ENCODE assay signal across 21 cellular contexts in genomic region chr15:84572231-84572630, GRCh38. TPM values are rescaled to one million over a fixed set of nuclear protein-coding genes. Genes with fewer than 3 reads are reported as not detected.
A peak's percentile ranks its signal among the peaks of the same experiment; 100 is the strongest.
DNase-seq lines count a peak whose midpoint lies in the region; ATAC-seq and TF ChIP-seq lines count a peak whose summit lies in the region.
"Had no signal": no experiment of that assay in that cellular context is flagged by ENCODE, and none has a peak within 500 bp of the region (broad histone marks: within the 10 kb centered on the region; RNA-seq: fewer than 3 reads in every experiment).

No MANE protein-coding gene starts in this region.

- no peaks in the 10 kb centered on the region for H3K9me3 ChIP-seq in gastrocnemius medialis
- H3K9me3 ChIP-seq: heart right ventricle, sigmoid colon, upper lobe of right lung had no signal

- DNase-seq in ELR (ENCODE audit: low read depth) = peak; percentile 36
- peak; percentile 59 for DNase-seq in M059J (ENCODE audit: low read depth)
- DNase-seq in foreskin fibroblast = peak; percentile 31 to 67
- DNase-seq in gastrocnemius medialis = no peak
- DNase-seq in GM19240 (ENCODE audit: insufficient read length, low spot score) = no peak
- DNase-seq in NCI-H446 treated with DMSO at 0.1 percent for 48 hours (lab: John Stamatoyannopoulos, UW) = no peak
- DNase-seq: activated CD8-positive, alpha-beta memory T cell treated with anti-CD3 and anti-CD28 coated beads for 24 hours; activated gamma-delta T cell; H7; heart right ventricle; left cardiac atrium; NCI-H1105 treated with DMSO at 0.1 percent for 48 hours; NCI-H2029; NCI-H69; RPMI8226; sigmoid colon; stimulated activated CD4-positive, alpha-beta T cell treated with anti-CD3 and anti-CD28 coated beads, Interleukin-15, amount 100 ng/mL, for 24 hours; stimulated activated naive B cell treated with anti-CD40 and anti-IgM and Interleukin-4, amounts not matched to agents 10 μg/mL and 1 μg/mL and 100 μg/mL, for 72 hours; T-helper 17 cell; upper lobe of right lung had no signal

- in situ Hi-C loops in gastrocnemius medialis (cut with MboI; ENCODE audit: low sequenced_read_pairs in 4 of 4) = no loop called here

- no peak for ATAC-seq in gastrocnemius medialis
- ATAC-seq in GM18907 (IDR thresholded peaks at IDR 0.05; ENCODE audit: unreplicated experiment) = no peak
- ATAC-seq: heart right ventricle; left cardiac atrium; stimulated activated naive B cell treated with anti-CD40 and anti-IgM and Interleukin-4, amounts not matched to agents 10 μg/mL and 1 μg/mL and 100 μg/mL, for 72 hours; T-helper 17 cell; upper lobe of right lung had no signal

- TF ChIP-seq CTCF in foreskin fibroblast (IDR thresholded peaks at IDR 0.05; ENCODE audit: low read depth, low read length) (no peak), gastrocnemius medialis (IDR thresholded peaks at IDR 0.05 in 4 of 5, conservative IDR thresholded peaks at IDR 0.05 in 1 of 5) (no peak)

- H3K4me3 ChIP-seq in foreskin fibroblast (ENCODE audit: low read depth in 1 of 2, low read length in 2 of 2) = no peak overlapping the region
- no peak overlapping the region for H3K4me3 ChIP-seq in gastrocnemius medialis
- H3K4me3 ChIP-seq: heart right ventricle, sigmoid colon, upper lobe of right lung had no signal

- no peaks in the 10 kb centered on the region for H3K27me3 ChIP-seq in gastrocnemius medialis
- H3K27me3 ChIP-seq: heart right ventricle, sigmoid colon, upper lobe of right lung had no signal

- peak overlapping the region in 3 of 4 donors; percentile 93 to 95 (median 94) for H3K27ac ChIP-seq in gastrocnemius medialis

- peaks cover 11 to 13% of the 10 kb centered on the region in 2 donors for H3K4me1 ChIP-seq in gastrocnemius medialis

- no peaks in the 10 kb centered on the region for H3K36me3 ChIP-seq in gastrocnemius medialis
- H3K36me3 ChIP-seq: sigmoid colon, upper lobe of right lung had no signal

- no peak for TF ChIP-seq POLR2A in gastrocnemius medialis (IDR thresholded peaks at IDR 0.05)

- intact Hi-C loops in gastrocnemius medialis (cut with DNase I; ENCODE audit: low total_unique reads) = no loop called here

RNA-seq across cellular contexts. Expression of gene ZSCAN2, which starts 28.6 kb away (rescaled TPM):
- total RNA-seq in M059J (2014; rRNA removed; shearing (Covaris generic)) = 2.4 and 7.5 TPM in 2 replicates
- 10 to 100 TPM in 1 of 4 donors, 1 to 10 TPM in 3; 6.1 to 10.3 (median 8.6) TPM for total RNA-seq in gastrocnemius medialis

Comparison
In these comparisons a context has a peak if more than half of its experiments do, and no peak if none do; other contexts are left out.
1. DNase-seq: peak in ELR (single experiment), M059J (single experiment) and foreskin fibroblast (2 of 2); none in gastrocnemius medialis (0 of 2), GM19240 (single experiment) and NCI-H446 treated with DMSO at 0.1 percent for 48 hours (single experiment).